In genomic region chr16:64165368-64165767, GRCh38 we compare ENCODE assay signal across 8 cellular contexts.
"Had no signal": no experiment of that assay in that cellular context is flagged by ENCODE, and none has a peak within 500 bp of the region (broad histone marks: within the 10 kb centered on the region; RNA-seq: fewer than 3 reads in every experiment).

No MANE protein-coding gene starts in this region.

- H2AFZ ChIP-seq: GM23338 had no signal

- ATAC-seq: GM23338, K562 had no signal

- DNase-seq: H9, HCEC 1CT, IMR-90 had no signal

- H3K4me3 ChIP-seq: GM23338, K562 had no signal

- H3K4me2 ChIP-seq: GM23338 had no signal

- FAIRE-seq: H1, H54, HTR-8/SVneo, K562 had no signal
